Comparison of ENCODE assay signal across 19 cellular contexts in genomic region chr2:2046497-2046896, GRCh38.
DNase-seq lines count a peak whose midpoint lies in the region; ATAC-seq and TF ChIP-seq lines count a peak whose summit lies in the region.
"Had no signal": no experiment of that assay in that cellular context is flagged by ENCODE, and none has a peak within 500 bp of the region (broad histone marks: within the 10 kb centered on the region; RNA-seq: fewer than 3 reads in every experiment).

No MANE protein-coding gene starts in this region.

- no peaks in the 10 kb centered on the region for H4K20me1 ChIP-seq in MM.1S (ENCODE audit: insufficient read depth, low read length)

- H3K27me3 ChIP-seq in MM.1S (replicated peaks; ENCODE audit: insufficient read depth, low read length) (no peaks in the 10 kb centered on the region), esophagus muscularis mucosa (peaks cover 0 to 3% (median 0%) of the 10 kb centered on the region in 4 donors)

- intact Hi-C loops in left ventricle myocardium superior (cut with micrococcal nuclease) = no loop called here
- intact Hi-C loops in cardiac septum (cut with DNase I) = no loop called here
- intact Hi-C loops in esophagus muscularis mucosa (cut with DNase I) = no loop called here

- no peak overlapping the region for H3K4me2 ChIP-seq in MM.1S (ENCODE audit: low read depth, low read length)

- ATAC-seq in left ventricle myocardium superior = peak; percentile 33
- ATAC-seq: K562, SK-N-SH treated with all-trans-retinoic acid at 6 μM for 48 hours, T-helper 17 cell had no signal

- no peaks in the 10 kb centered on the region for H3K4me1 ChIP-seq in MM.1S (ENCODE audit: low read length)
- H3K4me1 ChIP-seq in esophagus muscularis mucosa = peaks cover 0 to 5% (median 0%) of the 10 kb centered on the region in 4 donors
- H3K4me1 ChIP-seq: SJCRH30 had no signal

- H3K27ac ChIP-seq in MM.1S (ENCODE audit: low read length) (no peak overlapping the region), esophagus muscularis mucosa (replicated peaks in 1 of 4) (no peak overlapping the region)
- H3K27ac ChIP-seq: SJCRH30 had no signal

- H3K9me3 ChIP-seq in MM.1S (replicated peaks; ENCODE audit: insufficient read depth, low read length) (no peaks in the 10 kb centered on the region), esophagus muscularis mucosa (no peaks in the 10 kb centered on the region)
- H3K9me3 ChIP-seq: SJCRH30 had no signal

- no peaks in the 10 kb centered on the region for H3K79me2 ChIP-seq in MM.1S (ENCODE audit: low read length)

- H3F3A ChIP-seq in MM.1S (ENCODE audit: insufficient read depth, low read length) = no peaks in the 10 kb centered on the region

- H3K4me3 ChIP-seq in MM.1S (ENCODE audit: low read length) = no peak overlapping the region
- H3K4me3 ChIP-seq in esophagus muscularis mucosa = no peak overlapping the region
- H3K4me3 ChIP-seq: K562, SJCRH30 had no signal

- TF ChIP-seq CTCF in MM.1S (IDR thresholded peaks at IDR 0.05; ENCODE audit: low read length) (no peak), esophagus muscularis mucosa (IDR thresholded peaks at IDR 0.05) (no peak), GM13977 (IDR thresholded peaks at IDR 0.05; ENCODE audit: extremely low read depth, insufficient read depth, missing control alignments) (no peak)

- 48% methylated on average over 2 of the region's 2 CpGs for WGBS in esophagus muscularis mucosa

- TF ChIP-seq POLR2A in esophagus muscularis mucosa (IDR thresholded peaks at IDR 0.05; ENCODE audit: low read depth) = no peak

- TF ChIP-seq EP300 in esophagus muscularis mucosa (IDR thresholded peaks at IDR 0.05) = no peak

- H3K9me2 ChIP-seq in MM.1S (replicated peaks; ENCODE audit: insufficient read depth, low read length) = no peaks in the 10 kb centered on the region

- H2AFZ ChIP-seq in MM.1S (ENCODE audit: low read length) = no peak overlapping the region

- H3K9ac ChIP-seq in MM.1S (ENCODE audit: low read length) = no peak overlapping the region

- no peaks in the 10 kb centered on the region for H3K36me3 ChIP-seq in MM.1S (replicated peaks; ENCODE audit: insufficient read depth, low read length)
- H3K36me3 ChIP-seq in esophagus muscularis mucosa = no peaks in the 10 kb centered on the region
- H3K36me3 ChIP-seq: SJCRH30 had no signal

- DNase-seq in left ventricle myocardium superior (no peak), cardiac septum (ENCODE audit: low spot score) (no peak), MM.1S (peak; percentile 40), esophagus muscularis mucosa (ENCODE audit: extremely low spot score) (peak; percentile 21), NCI-H524 treated with DMSO at 0.1 percent for 48 hours (lab: John Stamatoyannopoulos, UW) (no peak), GM13977 (ENCODE audit: low spot score) (no peak)
- no peak for DNase-seq in effector CD8-positive, alpha-beta T cell (lab: John Stamatoyannopoulos, UW)
- DNase-seq: CD8-positive, alpha-beta memory T cell; DND-41; Kasumi-1; NCI-H1694 treated with DMSO at 0.1 percent for 48 hours; NCI-H2081; NCI-H2171; NCI-H226; NCI-H524; SJCRH30; T-helper 17 cell had no signal

- in situ Hi-C loops in GM13977 (cut with MboI; ENCODE audit: low pct_unique_long_range_greater_than_20kb, low sequenced_read_pairs, unreplicated experiment) = no loop called here

Comparison
In these comparisons a context has a peak if more than half of its experiments do, and no peak if none do; other contexts are left out.
1. DNase-seq: peak in MM.1S (single experiment) and esophagus muscularis mucosa (single experiment); none in left ventricle myocardium superior (single experiment), cardiac septum (single experiment), NCI-H524 treated with DMSO at 0.1 percent for 48 hours (single experiment), GM13977 (single experiment) and effector CD8-positive, alpha-beta T cell (single experiment).